Comparison of ENCODE assay signal across 24 cellular contexts in the genomic region with DNA sequence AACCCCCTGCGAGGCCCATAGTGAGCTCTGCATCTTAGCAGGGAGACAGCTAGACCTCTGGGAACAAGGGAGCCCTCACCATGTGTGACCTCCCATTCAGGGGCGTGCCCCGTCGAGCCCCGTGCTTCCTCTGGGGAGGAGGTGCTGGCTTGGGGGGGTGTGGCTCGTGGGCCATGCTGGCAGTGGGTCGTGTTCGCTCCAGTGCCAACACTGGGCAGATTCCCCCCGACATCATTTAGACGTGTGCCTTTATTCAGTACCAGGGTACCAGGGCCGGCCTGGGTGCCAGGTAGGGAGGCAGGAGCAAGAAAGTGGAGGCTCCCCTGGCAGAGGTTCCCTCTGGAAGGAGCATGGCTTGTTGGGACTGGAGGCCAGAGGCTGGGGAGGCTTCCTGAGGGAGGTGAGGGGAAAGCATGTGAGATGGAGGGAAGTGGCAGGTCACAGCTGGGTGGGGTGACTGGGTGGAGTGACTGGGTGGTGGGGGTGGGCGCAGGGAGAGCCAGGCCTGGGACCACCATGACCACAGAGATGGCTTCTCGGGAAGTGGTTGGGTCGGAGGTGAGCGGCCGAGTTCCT. TPM values are rescaled to one million over a fixed set of nuclear protein-coding genes. Genes with fewer than 3 reads are reported as not detected.
A peak's percentile ranks its signal among the peaks of the same experiment; 100 is the strongest.
DNase-seq lines count a peak whose midpoint lies in the region; ATAC-seq, FAIRE-seq and TF ChIP-seq lines count a peak whose summit lies in the region.
"Had no signal": no experiment of that assay in that cellular context is flagged by ENCODE, and none has a peak within 500 bp of the region (broad histone marks: within the 10 kb centered on the region; RNA-seq: fewer than 3 reads in every experiment).

No MANE protein-coding gene starts in this region.

- H3K79me2 ChIP-seq in mammary epithelial cell (ENCODE audit: insufficient read depth, low read length) = peaks cover 93% of the 10 kb centered on the region

- DNase-seq in mammary epithelial cell = no peak
- DNase-seq in kidney = peak; percentile 58
- DNase-seq in prostate gland (ENCODE audit: low spot score) = no peak
- no peak for DNase-seq in DMS114 treated with DMSO at 0.1 percent for 48 hours (lab: John Stamatoyannopoulos, UW; ENCODE audit: unreplicated experiment)
- DNase-seq in GM10266 (ENCODE audit: extremely low spot score) = no peak
- DNase-seq in endodermal cell = no peak
- DNase-seq: activated CD8-positive, alpha-beta memory T cell treated with anti-CD3 and anti-CD28 coated beads for 24 hours; colonic mucosa; NCI-H2029 treated with DMSO at 0.1 percent for 48 hours; NCI-H510A treated with DMSO at 0.1 percent for 48 hours; SHP77; stimulated activated CD4-positive, alpha-beta T cell treated with anti-CD3 and anti-CD28 coated beads, Interleukin-2, amount 100 ng/mL, for 48 hours had no signal

- H3K27ac ChIP-seq in HEK293 (ENCODE audit: extremely low read depth, low read depth, low read length) = no peak overlapping the region
- peak overlapping the region; percentile 66 for H3K27ac ChIP-seq in mammary epithelial cell (ENCODE audit: insufficient read depth, low read depth, low read length)
- H3K27ac ChIP-seq in kidney (ENCODE audit: low read depth in 2 of 2, low read length in 2 of 2) = no peak overlapping the region
- H3K27ac ChIP-seq in prostate gland = peak overlapping the region; percentile 81 to 82
- H3K27ac ChIP-seq in endodermal cell (ENCODE audit: low read depth, low read length) = no peak overlapping the region
- H3K27ac ChIP-seq: colonic mucosa, HL-60, neutrophil, testis, WERI-Rb-1 had no signal

- peaks cover 2% of the 10 kb centered on the region; the same call in 1 of the 2 replicates for H3K4me1 ChIP-seq in HEK293 (ENCODE audit: control insufficient read depth, insufficient read depth, low read length)
- H3K4me1 ChIP-seq in mammary epithelial cell (ENCODE audit: insufficient read depth, low read length) = peaks cover 61% of the 10 kb centered on the region
- peaks cover 0 to 9% of the 10 kb centered on the region in 2 donors for H3K4me1 ChIP-seq in kidney (ENCODE audit: control insufficient read depth in 1 of 2, insufficient read depth in 1 of 2, low read depth in 1 of 2, low read length in 2 of 2)
- peaks cover 28% of the 10 kb centered on the region for H3K4me1 ChIP-seq in prostate gland (replicated peaks)
- H3K4me1 ChIP-seq in endodermal cell (ENCODE audit: control insufficient read depth, insufficient read depth, low read length) = peaks cover 3% of the 10 kb centered on the region

- 17% methylated on average over 11 of the region's 16 CpGs for WGBS in mammary epithelial cell (ENCODE audit: low coverage, missing lambda C conversion rate)
- WGBS in prostate gland = 49% methylated on average over 16 of the region's 16 CpGs
- WGBS in endodermal cell (ENCODE audit: insufficient coverage in 1 of 2, insufficient read length in 1 of 2), 2 experiments = 88 to 93% methylated on average over 5 to 16 of the region's 16 CpGs

- FAIRE-seq in kidney (lab: Jason Lieb, UNC) = no peak
- FAIRE-seq: G401.6, GM12878 had no signal

- dilution Hi-C loops in mammary epithelial cell (cut with HindIII; ENCODE audit: low sequenced_read_pairs) = loop anchor here (5.0 kb wide), 1 partner anchor 67 kb away; no protein-coding TSS in a partner anchor

- H3K36me3 ChIP-seq in HEK293 (ENCODE audit: control insufficient read depth in 2 of 2, insufficient read depth in 1 of 2, low read length in 2 of 2) = no peaks in the 10 kb centered on the region
- peaks cover 4% of the 10 kb centered on the region for H3K36me3 ChIP-seq in mammary epithelial cell (ENCODE audit: insufficient read depth, low read length)
- no peaks in the 10 kb centered on the region for H3K36me3 ChIP-seq in kidney (ENCODE audit: control insufficient read depth in 1 of 2, insufficient read depth in 2 of 2, low read length in 2 of 2)
- no peaks in the 10 kb centered on the region for H3K36me3 ChIP-seq in prostate gland
- no peaks in the 10 kb centered on the region for H3K36me3 ChIP-seq in endodermal cell (ENCODE audit: control insufficient read depth, insufficient read depth, low read length)
- H3K36me3 ChIP-seq: colonic mucosa, neutrophil, WERI-Rb-1 had no signal

- H3K27me3 ChIP-seq in mammary epithelial cell (ENCODE audit: insufficient read depth, low read length) (no peaks in the 10 kb centered on the region), prostate gland (replicated peaks; ENCODE audit: insufficient read depth) (no peaks in the 10 kb centered on the region), endodermal cell (ENCODE audit: control insufficient read depth, insufficient read depth, low read length, poor library complexity, severe bottlenecking) (peaks cover 15% of the 10 kb centered on the region)
- H3K27me3 ChIP-seq: testis had no signal

- no peaks in the 10 kb centered on the region for H3K9me3 Mint-ChIP-seq in endodermal cell
- H3K9me3 Mint-ChIP-seq: activated T-helper 1 cell treated with anti-CD3 and anti-CD28 coated beads, Interleukin-12 subunit alpha, Interleukin-12 subunit beta, Interleukin-2, Interleukin-4 antibody, amounts not matched to agents 30 ng/mL and 10 ng/mL and 1 ng/mL, durations not matched to agents 14 hours and 24 hours and 36 hours; T-helper 1 cell treated with Interleukin-12 subunit alpha and Interleukin-12 subunit beta and Interleukin-4 antibody, amounts not matched to agents 30 μg/mL and 1 μg/mL, for 36 hours had no signal

- no peak for ATAC-seq in GM21423 (IDR thresholded peaks at IDR 0.05; ENCODE audit: unreplicated experiment)
- ATAC-seq: sciatic nerve had no signal

- H3K27ac Mint-ChIP-seq in endodermal cell = no peak overlapping the region
- H3K27ac Mint-ChIP-seq: activated T-helper 1 cell treated with anti-CD3 and anti-CD28 coated beads, Interleukin-12 subunit alpha, Interleukin-12 subunit beta, Interleukin-2, Interleukin-4 antibody, amounts not matched to agents 30 ng/mL and 10 ng/mL and 1 ng/mL, durations not matched to agents 14 hours and 24 hours and 36 hours; T-helper 1 cell treated with Interleukin-12 subunit alpha and Interleukin-12 subunit beta and Interleukin-4 antibody, amounts not matched to agents 30 μg/mL and 1 μg/mL, for 36 hours had no signal

- H3K4me2 ChIP-seq in mammary epithelial cell (ENCODE audit: insufficient read depth, low read depth, low read length) = peak overlapping the region; percentile 69

- BruUV-seq in mammary epithelial cell (replicated peaks; lab: Mats Ljungman, UMichigan) = no TSS peak

- peaks cover 17% of the 10 kb centered on the region for H3K4me1 Mint-ChIP-seq in endodermal cell

- CTCF ChIA-PET in HEK293 (lab: Yijun Ruan, JAX) = interaction anchor here (1.0 to 1.1 kb wide), 2 partner anchors 22 to 218 kb away, joined by 3 read pairs; no protein-coding TSS in a partner anchor
- CTCF ChIA-PET in mammary epithelial cell (lab: Charles Lee; ENCODE audit: low non-redundant PET) = interaction anchor here (0.8 kb wide), 1 partner anchor 46 kb away, joined by 3 read pairs; no protein-coding TSS in a partner anchor

- H3K36me3 Mint-ChIP-seq in endodermal cell (ENCODE audit: low read depth) = peaks cover 4% of the 10 kb centered on the region

- in situ Hi-C loops in mammary epithelial cell (cut with MboI; ENCODE audit: low sequenced_read_pairs in 2 of 2) = no loop called here

- intact Hi-C loops in mammary epithelial cell (cut with micrococcal nuclease) = loop anchor here (1.0 to 5.0 kb wide), 2 partner anchors 9 to 117 kb away; partner anchors contain the start of gene RNPEPL1
- intact Hi-C loops in kidney (cut with DNase I) = no loop called here
- intact Hi-C loops in prostate gland (cut with DNase I) = loop anchor here (10.0 kb wide), 1 partner anchor 114 kb away; the partner anchor contains the start of genes DUSP28 and RNPEPL1

- POLR2A ChIA-PET in HEK293 (lab: Yijun Ruan, JAX) = no interaction called here

- no peak for TF ChIP-seq POLR2A in prostate gland (IDR thresholded peaks at IDR 0.05)

- no peak overlapping the region for H3K4me3 Mint-ChIP-seq in endodermal cell
- H3K4me3 Mint-ChIP-seq: activated T-helper 1 cell treated with anti-CD3 and anti-CD28 coated beads, Interleukin-12 subunit alpha, Interleukin-12 subunit beta, Interleukin-2, Interleukin-4 antibody, amounts not matched to agents 30 ng/mL and 10 ng/mL and 1 ng/mL, durations not matched to agents 14 hours and 24 hours and 36 hours; T-helper 1 cell treated with Interleukin-12 subunit alpha and Interleukin-12 subunit beta and Interleukin-4 antibody, amounts not matched to agents 30 μg/mL and 1 μg/mL, for 36 hours had no signal

- TF ChIP-seq CTCF in HEK293 (tag by site-specific recombination; IDR thresholded peaks at IDR 0.05) = no peak
- no peak for TF ChIP-seq CTCF in mammary epithelial cell (conservative IDR thresholded peaks at IDR 0.05 in 1 of 2, IDR thresholded peaks at IDR 0.05 in 1 of 2; ENCODE audit: extremely low read depth in 1 of 2, insufficient read depth in 1 of 2, low read depth in 1 of 2, low read length in 2 of 2)
- TF ChIP-seq CTCF in kidney (IDR thresholded peaks at IDR 0.05; ENCODE audit: borderline replicate concordance, extremely low read depth, insufficient read depth) = no peak
- no peak for TF ChIP-seq CTCF in prostate gland (IDR thresholded peaks at IDR 0.05)
- no peak for TF ChIP-seq CTCF in GM10266 (IDR thresholded peaks at IDR 0.05; ENCODE audit: control insufficient read depth, insufficient read depth, low read depth, missing control alignments)
- TF ChIP-seq CTCF in endodermal cell (conservative IDR thresholded peaks at IDR 0.05) = no peak

- no peak overlapping the region for H2AFZ ChIP-seq in mammary epithelial cell (ENCODE audit: low read depth, low read length)

- no peak overlapping the region for H3K4me3 ChIP-seq in HEK293 (ENCODE audit: low read depth, low read length)
- H3K4me3 ChIP-seq in mammary epithelial cell (replicated peaks in 1 of 3; ENCODE audit: insufficient read depth in 1 of 3, low read depth in 2 of 3, low read length in 3 of 3) = no peak overlapping the region
- no peak overlapping the region for H3K4me3 ChIP-seq in kidney (ENCODE audit: low read length in 2 of 2)
- H3K4me3 ChIP-seq in prostate gland = no peak overlapping the region
- H3K4me3 ChIP-seq in endodermal cell (ENCODE audit: low read length) = no peak overlapping the region
- H3K4me3 ChIP-seq: colonic mucosa, GM12878, lung, testis had no signal

- H3K9me3 ChIP-seq in HEK293 (ENCODE audit: control insufficient read depth, insufficient read depth, low read depth, low read length) (no peaks in the 10 kb centered on the region), mammary epithelial cell (replicated peaks; ENCODE audit: insufficient read depth, low read length) (no peaks in the 10 kb centered on the region), kidney (ENCODE audit: control insufficient read depth in 1 of 2, low read length in 2 of 2) (no peaks in the 10 kb centered on the region), prostate gland (no peaks in the 10 kb centered on the region), endodermal cell (ENCODE audit: control insufficient read depth, low read length) (no peaks in the 10 kb centered on the region)
- H3K9me3 ChIP-seq: colonic mucosa, neutrophil, testis had no signal

- H3K27me3 Mint-ChIP-seq in endodermal cell (ENCODE audit: insufficient read depth) = peaks cover 32% of the 10 kb centered on the region

- H4K20me1 ChIP-seq in mammary epithelial cell (ENCODE audit: insufficient read depth, low read length) = peaks cover 10% of the 10 kb centered on the region

- no peak overlapping the region for H3K9ac ChIP-seq in mammary epithelial cell (ENCODE audit: insufficient read depth, low read length)
- no peak overlapping the region for H3K9ac ChIP-seq in kidney (ENCODE audit: low read length in 2 of 2)
- H3K9ac ChIP-seq in endodermal cell (ENCODE audit: extremely low read depth, low read length, poor library complexity, severe bottlenecking) = no peak overlapping the region

RNA-seq across cellular contexts. Expression of gene GPC1, which starts 15.2 kb away (rescaled TPM):
- 100 to 1,000 TPM; 238 to 266 TPM for total RNA-seq in mammary epithelial cell
- 178 TPM for polyA plus RNA-seq in mammary epithelial cell
- polyA minus RNA-seq in mammary epithelial cell = 84.2 TPM
- total RNA-seq in kidney = 124 TPM
- polyA plus RNA-seq in kidney (ENCODE audit: insufficient read depth, low read depth, low replicate concordance) = 18.4 TPM
- 100 to 1,000 TPM in 1 of 2 donors, 10 to 100 TPM in 1; 80.7 to 447 TPM for total RNA-seq in prostate gland
- 10 to 100 TPM; 37.8 to 69.7 TPM for total RNA-seq in endodermal cell
- polyA plus RNA-seq in endodermal cell (2013, experiment 1 of 2) = 55.9 TPM
- 56.9 TPM for polyA plus RNA-seq in endodermal cell (2013, experiment 2 of 2)

Comparison
In these comparisons a context has a peak if more than half of its experiments do, and no peak if none do; other contexts are left out.
1. H3K27ac ChIP-seq: peak in mammary epithelial cell (single experiment) and prostate gland (2 of 2); none in HEK293 (single experiment), kidney (0 of 2) and endodermal cell (single experiment).